ENCODE assay signal across 1 cellular context in genomic region chr11:66976048-66976467, GRCh38.
A peak's percentile ranks its signal among the peaks of the same experiment; 100 is the strongest.
TF ChIP-seq lines count a peak whose summit lies in the region.

No MANE protein-coding gene starts in this region.

TF ChIP-seq in HepG2, 621 proteins besides CTCF, POLR2A, EP300 and RAD21 (continued from another document and continues in another):
- TF ChIP-seq DZIP1 (CRISPR knock-in tag; IDR thresholded peaks at IDR 0.05) (no peak), REL (CRISPR knock-in tag; conservative IDR thresholded peaks at IDR 0.05) (no peak), ZNF276 (CRISPR knock-in tag; IDR thresholded peaks at IDR 0.05; ENCODE audit: low read depth) (peak; percentile 28; the same call in 1 of the 2 replicates), ZFX (CRISPR knock-in tag; IDR thresholded peaks at IDR 0.05; ENCODE audit: low read depth) (peak; percentile 41; the same call in 1 of the 2 replicates), KDM5B (CRISPR knock-in tag; IDR thresholded peaks at IDR 0.05; ENCODE audit: borderline replicate concordance) (no peak), ARID5B (CRISPR knock-in tag; IDR thresholded peaks at IDR 0.05) (0 out of 2 replicates have a peak, but pooled peaks have one; percentile 8), TMF1 (CRISPR knock-in tag; IDR thresholded peaks at IDR 0.05; ENCODE audit: low read depth) (no peak), ZNF207 (IDR thresholded peaks at IDR 0.05; ENCODE audit: borderline replicate concordance) (no peak), HNF4A (CRISPR knock-in tag; IDR thresholded peaks at IDR 0.05) (peak; percentile 24; the same call in 1 of the 2 replicates), ZFP91 (CRISPR knock-in tag; IDR thresholded peaks at IDR 0.05; ENCODE audit: borderline replicate concordance) (peak; percentile 51), USF2 (IDR thresholded peaks at IDR 0.05; ENCODE audit: low read depth, low read length) (no peak), USF2 (CRISPR knock-in tag; IDR thresholded peaks at IDR 0.05; ENCODE audit: borderline replicate concordance) (no peak), ZNF616 (CRISPR knock-in tag; IDR thresholded peaks at IDR 0.05; ENCODE audit: low read depth) (peak; percentile 45; the same call in 1 of the 2 replicates), FOSL1 (CRISPR knock-in tag; IDR thresholded peaks at IDR 0.05; ENCODE audit: borderline replicate concordance) (no peak), ZNF788 (CRISPR knock-in tag; IDR thresholded peaks at IDR 0.05; ENCODE audit: borderline replicate concordance) (no peak), CEBPB (IDR thresholded peaks at IDR 0.05; ENCODE audit: borderline replicate concordance, low read depth, low read length) (no peak), GFI1 (CRISPR knock-in tag; IDR thresholded peaks at IDR 0.05; ENCODE audit: borderline replicate concordance) (no peak), ZNF431 (CRISPR knock-in tag; IDR thresholded peaks at IDR 0.05; ENCODE audit: borderline replicate concordance, low read depth) (no peak), FOXA3 (CRISPR knock-in tag; IDR thresholded peaks at IDR 0.05) (no peak; the same call in 1 of the 2 replicates), REST (IDR thresholded peaks at IDR 0.05; ENCODE audit: borderline replicate concordance in 1 of 2, low read depth in 1 of 2, low read length in 2 of 2) (no peak), ZNF354B (CRISPR knock-in tag; IDR thresholded peaks at IDR 0.05) (no peak), EEA1 (CRISPR knock-in tag; IDR thresholded peaks at IDR 0.05; ENCODE audit: borderline replicate concordance) (no peak), EED (CRISPR knock-in tag; IDR thresholded peaks at IDR 0.05) (no peak), ZNF281 (CRISPR knock-in tag; IDR thresholded peaks at IDR 0.05; ENCODE audit: borderline replicate concordance) (peak; percentile 51; the same call in 1 of the 2 replicates), ZBTB7A (CRISPR knock-in tag; IDR thresholded peaks at IDR 0.05) (peak; percentile 98), ZFP37 (CRISPR knock-in tag; IDR thresholded peaks at IDR 0.05; ENCODE audit: borderline replicate concordance) (no peak), MAX (IDR thresholded peaks at IDR 0.05) (peak; percentile 81), ZNF609 (CRISPR knock-in tag; IDR thresholded peaks at IDR 0.05; ENCODE audit: borderline replicate concordance) (no peak)
